5 cellular contexts compared by ENCODE assay signal in the genomic region with DNA sequence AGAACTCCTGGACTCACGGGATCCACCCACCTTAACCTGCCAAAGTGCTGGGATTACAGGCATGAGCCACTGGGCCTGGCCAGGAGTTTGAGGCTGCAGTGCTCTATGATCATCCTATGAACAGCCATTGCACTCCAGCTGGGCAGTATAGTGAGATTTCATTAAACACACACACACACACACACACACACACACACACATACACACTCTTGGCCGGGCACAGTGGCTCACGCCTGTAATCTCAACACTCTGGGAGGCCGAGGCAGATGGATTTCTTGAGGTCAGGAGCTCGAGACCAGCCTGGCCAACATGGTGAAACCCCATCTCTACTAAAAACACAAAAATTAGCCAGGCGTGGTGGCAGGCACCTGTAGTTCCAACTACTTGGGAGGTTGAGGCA. TPM values are rescaled to one million over a fixed set of nuclear protein-coding genes. Genes with fewer than 3 reads are reported as not detected.
DNase-seq lines count a peak whose midpoint lies in the region; ATAC-seq and TF ChIP-seq lines count a peak whose summit lies in the region.
"Not testable (repeated sequence)": the region's sequence is repeated elsewhere in the genome, so short reads cannot be mapped to it uniquely, and the experiment has no call there.

No MANE protein-coding gene starts in this region.

- H3K4me2 ChIP-seq in mesenchymal stem cell (ENCODE audit: low read length, poor library complexity, severe bottlenecking) = not testable (repeated sequence)

- 95% methylated on average over 5 of the region's 6 CpGs for WGBS in mesenchymal stem cell

- H3K4me1 ChIP-seq in HEK293 (ENCODE audit: control insufficient read depth, insufficient read depth, low read length) (peaks cover 19% of the 10 kb centered on the region), mesenchymal stem cell (ENCODE audit: control insufficient read depth, insufficient read depth, low read depth, low read length) (peaks cover 10% of the 10 kb centered on the region), gastrocnemius medialis (peaks cover 64 to 83% of the 10 kb centered on the region in 2 donors)

- H3K9me3 ChIP-seq in HEK293 (ENCODE audit: control insufficient read depth, insufficient read depth, low read depth, low read length); mesenchymal stem cell (ENCODE audit: control insufficient read depth, low read length); gastrocnemius medialis: not testable (repeated sequence)

- peak overlapping the region in 1 of 2 experiments; percentile 54 for H2BK12ac ChIP-seq in mesenchymal stem cell (ENCODE audit: low read length in 2 of 2)

- not testable (repeated sequence) for H3K36me3 Mint-ChIP-seq in WTC11; stimulated activated naive B cell treated with anti-CD40 and anti-IgM and Interleukin-4, amounts not matched to agents 10 μg/mL and 1 μg/mL and 100 μg/mL, for 72 hours

- not testable (repeated sequence) for H3K27me3 ChIP-seq in mesenchymal stem cell (ENCODE audit: control insufficient read depth in 1 of 2, insufficient read depth in 1 of 2, low read length in 2 of 2); gastrocnemius medialis

- not testable (repeated sequence) for H4K8ac ChIP-seq in mesenchymal stem cell (ENCODE audit: low read length)

- not testable (repeated sequence) for H3K27ac Mint-ChIP-seq in WTC11
- peak overlapping the region; percentile 20 for H3K27ac Mint-ChIP-seq in stimulated activated naive B cell treated with anti-CD40 and anti-IgM and Interleukin-4, amounts not matched to agents 10 μg/mL and 1 μg/mL and 100 μg/mL, for 72 hours

- H2BK15ac ChIP-seq in mesenchymal stem cell (ENCODE audit: low read depth, poor library complexity, severe bottlenecking) = not testable (repeated sequence)

- not testable (repeated sequence) for H2BK5ac ChIP-seq in mesenchymal stem cell (ENCODE audit: low read depth, low read length, poor library complexity, severe bottlenecking)

- not testable (repeated sequence) for H2BK120ac ChIP-seq in mesenchymal stem cell (ENCODE audit: low read depth, low read length)

- not testable (repeated sequence) for TF ChIP-seq POLR2A in gastrocnemius medialis (IDR thresholded peaks at IDR 0.05)

- not testable (repeated sequence) for H3K4me3 ChIP-seq in HEK293 (ENCODE audit: low read depth, low read length); mesenchymal stem cell (ENCODE audit: insufficient read depth in 1 of 2, low read depth in 1 of 2, low read length in 2 of 2); gastrocnemius medialis

- TF ChIP-seq CTCF in HEK293 (tag by site-specific recombination; IDR thresholded peaks at IDR 0.05); WTC11 (IDR thresholded peaks at IDR 0.05); gastrocnemius medialis (IDR thresholded peaks at IDR 0.05 in 4 of 5, conservative IDR thresholded peaks at IDR 0.05 in 1 of 5): not testable (repeated sequence)

- H3K79me1 ChIP-seq in mesenchymal stem cell (replicated peaks; ENCODE audit: low read length, poor library complexity, severe bottlenecking) = peaks cover 21% of the 10 kb centered on the region

- not testable (repeated sequence) for H3K14ac ChIP-seq in mesenchymal stem cell (ENCODE audit: low read length in 2 of 2)

- not testable (repeated sequence) for H2AK5ac ChIP-seq in mesenchymal stem cell (ENCODE audit: low read length, severe bottlenecking)

- H2AFZ ChIP-seq in mesenchymal stem cell (ENCODE audit: low read depth, low read length) = not testable (repeated sequence)

- H3K4me1 Mint-ChIP-seq in WTC11 = not testable (repeated sequence)
- H3K4me1 Mint-ChIP-seq in stimulated activated naive B cell treated with anti-CD40 and anti-IgM and Interleukin-4, amounts not matched to agents 10 μg/mL and 1 μg/mL and 100 μg/mL, for 72 hours = peaks cover 16 to 40% of the 10 kb centered on the region in 2 donors

- not testable (repeated sequence) for H3K9ac ChIP-seq in mesenchymal stem cell (ENCODE audit: low read length)

- DNase-seq in WTC11 (ENCODE audit: low spot score); mesenchymal stem cell; gastrocnemius medialis; stimulated activated naive B cell treated with anti-CD40 and anti-IgM and Interleukin-4, amounts not matched to agents 10 μg/mL and 1 μg/mL and 100 μg/mL, for 72 hours: not testable (repeated sequence)

- ATAC-seq in WTC11; gastrocnemius medialis; stimulated activated naive B cell treated with anti-CD40 and anti-IgM and Interleukin-4, amounts not matched to agents 10 μg/mL and 1 μg/mL and 100 μg/mL, for 72 hours (replicated peaks): not testable (repeated sequence)

- not testable (repeated sequence) for H3K4ac ChIP-seq in mesenchymal stem cell (ENCODE audit: low read depth in 1 of 2, low read length in 2 of 2)

- POLR2A ChIA-PET in HEK293 (lab: Yijun Ruan, JAX); WTC11 (lab: Charles Lee): not testable (repeated sequence)

- H3K36me3 ChIP-seq in HEK293 (ENCODE audit: control insufficient read depth in 2 of 2, insufficient read depth in 1 of 2, low read length in 2 of 2); mesenchymal stem cell (ENCODE audit: control insufficient read depth in 1 of 2, insufficient read depth in 2 of 2, low read depth in 1 of 2, low read length in 2 of 2); gastrocnemius medialis: not testable (repeated sequence)

- not testable (repeated sequence) for H3K18ac ChIP-seq in mesenchymal stem cell (ENCODE audit: low read depth in 1 of 2, low read length in 2 of 2)

- not testable (repeated sequence) for H3K23ac ChIP-seq in mesenchymal stem cell (ENCODE audit: low read length in 2 of 2)

- in situ Hi-C loops in gastrocnemius medialis (cut with MboI; ENCODE audit: low sequenced_read_pairs in 4 of 4) = not testable (repeated sequence)

- H3K27me3 Mint-ChIP-seq in WTC11 (ENCODE audit: low read depth); stimulated activated naive B cell treated with anti-CD40 and anti-IgM and Interleukin-4, amounts not matched to agents 10 μg/mL and 1 μg/mL and 100 μg/mL, for 72 hours: not testable (repeated sequence)

- H3K4me3 Mint-ChIP-seq in WTC11; stimulated activated naive B cell treated with anti-CD40 and anti-IgM and Interleukin-4, amounts not matched to agents 10 μg/mL and 1 μg/mL and 100 μg/mL, for 72 hours: not testable (repeated sequence)

- H4K91ac ChIP-seq in mesenchymal stem cell (ENCODE audit: low read length) = peak overlapping the region; percentile 61

- H3K27ac ChIP-seq in HEK293 (ENCODE audit: extremely low read depth, low read depth, low read length); mesenchymal stem cell (ENCODE audit: low read length, poor library complexity, severe bottlenecking): not testable (repeated sequence)
- H3K27ac ChIP-seq in gastrocnemius medialis = peak overlapping the region in 3 of 4 donors; percentile 21 to 66 (median 47)

- intact Hi-C loops in gastrocnemius medialis (cut with DNase I; ENCODE audit: low total_unique reads) = not testable (repeated sequence)

- H3K9me3 Mint-ChIP-seq in WTC11; stimulated activated naive B cell treated with anti-CD40 and anti-IgM and Interleukin-4, amounts not matched to agents 10 μg/mL and 1 μg/mL and 100 μg/mL, for 72 hours: not testable (repeated sequence)

- CTCF ChIA-PET in HEK293 (lab: Yijun Ruan, JAX) = interaction anchor here (0.6 kb wide), 2 partner anchors 46 to 1512 kb away, joined by 3 read pairs; no protein-coding TSS in a partner anchor
- CTCF ChIA-PET in WTC11 (lab: Charles Lee) = not testable (repeated sequence)

TF ChIP-seq in HEK293, 187 proteins besides CTCF, POLR2A, EP300 and RAD21:
- peak; percentile 72 for TF ChIP-seq ZNF121 (tag by site-specific recombination; IDR thresholded peaks at IDR 0.05)
- TF ChIP-seq, protein P1, sequence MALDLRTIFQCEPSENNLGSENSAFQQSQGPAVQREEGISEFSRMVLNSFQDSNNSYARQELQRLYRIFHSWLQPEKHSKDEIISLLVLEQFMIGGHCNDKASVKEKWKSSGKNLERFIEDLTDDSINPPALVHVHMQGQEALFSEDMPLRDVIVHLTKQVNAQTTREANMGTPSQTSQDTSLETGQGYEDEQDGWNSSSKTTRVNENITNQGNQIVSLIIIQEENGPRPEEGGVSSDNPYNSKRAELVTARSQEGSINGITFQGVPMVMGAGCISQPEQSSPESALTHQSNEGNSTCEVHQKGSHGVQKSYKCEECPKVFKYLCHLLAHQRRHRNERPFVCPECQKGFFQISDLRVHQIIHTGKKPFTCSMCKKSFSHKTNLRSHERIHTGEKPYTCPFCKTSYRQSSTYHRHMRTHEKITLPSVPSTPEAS (tag by site-specific recombination; IDR thresholded peaks at IDR 0.05) = peak; percentile 47

TF ChIP-seq in WTC11, 78 proteins besides CTCF, POLR2A, EP300 and RAD21:
- 0 out of 2 replicates have a peak, but pooled peaks have one; percentile 52 for TF ChIP-seq ZNF121 (CRISPR knock-in tag; IDR thresholded peaks at IDR 0.05)

RNA-seq across cellular contexts. Expression of a gene that starts 38.2 kb away (rescaled TPM):
- total RNA-seq in WTC11 (2021) (24.6 to 30.0 TPM (median 24.8 TPM) in 3 replicates), gastrocnemius medialis (10 to 100 TPM; 40.0 to 71.9 (median 50.6) TPM)
- 20.5 TPM for polyA plus RNA-seq in mesenchymal stem cell (2013, experiment 1 of 2)
- 20.3 TPM for polyA plus RNA-seq in mesenchymal stem cell (2013, experiment 2 of 2)
